ENCODE assay signal across 7 cellular contexts in genomic region chr17:21422382-21423189, GRCh38. TPM values are rescaled to one million over a fixed set of nuclear protein-coding genes. Genes with fewer than 3 reads are reported as not detected.
"Had no signal": no experiment of that assay in that cellular context is flagged by ENCODE, and none has a peak within 500 bp of the region (broad histone marks: within the 10 kb centered on the region; RNA-seq: fewer than 3 reads in every experiment).

No MANE protein-coding gene starts in this region.

RNA-seq across cellular contexts. Expression of gene KCNJ12, which starts 46.4 kb away (rescaled TPM):
- total RNA-seq: activated CD4-positive, alpha-beta T cell treated with anti-CD3 and anti-CD28 coated beads for 36 hours; activated CD8-positive, alpha-beta memory T cell treated with anti-CD3 and anti-CD28 coated beads, Interleukin-2, amount 10 ng/mL, durations not matched to agents 7 days and 5 days; activated CD8-positive, alpha-beta T cell treated with anti-CD3 and anti-CD28 coated beads, Interleukin-2, amount 10 ng/mL, durations not matched to agents 7 days and 5 days; activated naive CD4-positive, alpha-beta T cell treated with anti-CD3 and anti-CD28 coated beads, Interleukin-2, amount 50 U/mL, for 72 hours; activated T-cell treated with anti-CD3 and anti-CD28 coated beads, Interleukin-2, amount 50 U/mL, for 72 hours; lung microvascular endothelial cell; T-helper 1 cell treated with Interleukin-12 subunit alpha and Interleukin-12 subunit beta and Interleukin-4 antibody, amounts not matched to agents 30 ng/mL and 1 ng/mL, for 36 hours had no signal
